In the genomic region with DNA sequence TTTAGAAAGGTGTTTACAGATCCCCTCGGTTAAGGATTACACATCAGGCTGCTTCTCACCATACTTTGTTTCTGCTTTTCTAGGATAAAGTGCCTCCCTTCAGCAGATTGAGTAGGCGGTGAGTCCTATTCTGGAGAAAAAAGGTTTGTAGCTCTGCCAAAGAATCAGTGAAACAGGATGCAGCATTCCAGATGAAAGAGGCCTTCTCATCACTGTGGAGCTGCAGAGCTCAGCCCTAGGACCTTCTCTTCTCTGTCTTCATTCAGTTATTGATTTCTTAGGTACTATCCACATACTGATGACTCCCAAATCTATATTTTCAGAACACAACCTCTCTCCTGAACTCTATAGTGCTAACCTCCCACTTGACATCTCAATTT, we compare ENCODE assay signal across 10 cellular contexts.
DNase-seq lines count a peak whose midpoint lies in the region; ATAC-seq and TF ChIP-seq lines count a peak whose summit lies in the region.
"Had no signal": no experiment of that assay in that cellular context is flagged by ENCODE, and none has a peak within 500 bp of the region (broad histone marks: within the 10 kb centered on the region; RNA-seq: fewer than 3 reads in every experiment).

No MANE protein-coding gene starts in this region.

- peak overlapping the region; percentile 44; the same call in 1 of the 2 replicates for H2AFZ ChIP-seq in DND-41 (ENCODE audit: low read depth, low read length)
- H2AFZ ChIP-seq in hepatocyte = no peak overlapping the region

- no peaks in the 10 kb centered on the region for H3K9me3 Mint-ChIP-seq in osteocyte (ENCODE audit: unreplicated experiment)

- no peaks in the 10 kb centered on the region for H3K36me3 Mint-ChIP-seq in osteocyte (ENCODE audit: unreplicated experiment)

- ATAC-seq in DND-41 (ENCODE audit: insufficient read depth, low read depth) (no peak), HG03571 (IDR thresholded peaks at IDR 0.05; ENCODE audit: unreplicated experiment) (no peak), HG03520 (IDR thresholded peaks at IDR 0.05; ENCODE audit: unreplicated experiment) (no peak), HG03280 (IDR thresholded peaks at IDR 0.05; ENCODE audit: unreplicated experiment) (no peak)

- H3K4me3 Mint-ChIP-seq in osteocyte (ENCODE audit: unreplicated experiment) = no peak overlapping the region

- peaks cover 3% of the 10 kb centered on the region for H3K4me1 ChIP-seq in DND-41 (ENCODE audit: insufficient read depth, low read length)
- peaks cover 27% of the 10 kb centered on the region for H3K4me1 ChIP-seq in hepatocyte (ENCODE audit: insufficient read depth)

- 27% methylated on average over 2 of the region's 2 CpGs for WGBS in hepatocyte (ENCODE audit: low lambda C conversion rate, missing lambda C conversion rate)

- H3K27ac ChIP-seq in DND-41 (ENCODE audit: low read length) (no peak overlapping the region), VCaP (peak overlapping the region; percentile 25; the same call in 1 of the 2 replicates), hepatocyte (peak overlapping the region; percentile 13)

- H3K4me1 Mint-ChIP-seq in osteocyte (ENCODE audit: unreplicated experiment) = peaks cover 19% of the 10 kb centered on the region

- no peak overlapping the region for H3K9ac ChIP-seq in DND-41 (ENCODE audit: low read depth, low read length)

- TF ChIP-seq CTCF in DND-41 (IDR thresholded peaks at IDR 0.05; ENCODE audit: borderline replicate concordance, extremely low read depth, low read length, poor library complexity, severe bottlenecking) = no peak
- no peak for TF ChIP-seq CTCF in VCaP (conservative IDR thresholded peaks at IDR 0.05)
- no peak for TF ChIP-seq CTCF in hepatocyte (IDR thresholded peaks at IDR 0.05; ENCODE audit: poor library complexity)
- no peak for TF ChIP-seq CTCF in osteocyte (IDR thresholded peaks at IDR 0.05)

- H3K27me3 ChIP-seq in DND-41 (ENCODE audit: insufficient read depth, low read length, poor library complexity) (no peaks in the 10 kb centered on the region), hepatocyte (no peaks in the 10 kb centered on the region)

- H3K4me3 ChIP-seq in DND-41 (ENCODE audit: low read depth in 1 of 2, low read length in 2 of 2) (no peak overlapping the region), hepatocyte (no peak overlapping the region)

- H3K36me3 ChIP-seq in DND-41 (ENCODE audit: insufficient read depth, low read length) = no peaks in the 10 kb centered on the region
- no peaks in the 10 kb centered on the region for H3K36me3 ChIP-seq in hepatocyte (replicated peaks; ENCODE audit: insufficient read depth, low read depth)

- H3K9me3 ChIP-seq in DND-41 (ENCODE audit: insufficient read depth, low read length, severe bottlenecking) (no peaks in the 10 kb centered on the region), hepatocyte (ENCODE audit: low read depth) (no peaks in the 10 kb centered on the region)

- H3K9me2 ChIP-seq in hepatocyte (replicated peaks; ENCODE audit: insufficient read depth) = no peaks in the 10 kb centered on the region

- peaks cover 16% of the 10 kb centered on the region for H3K27me3 Mint-ChIP-seq in osteocyte (ENCODE audit: unreplicated experiment)

- no peak overlapping the region for H3K27ac Mint-ChIP-seq in osteocyte (ENCODE audit: unreplicated experiment)

- H3K4me2 ChIP-seq in DND-41 (ENCODE audit: insufficient read depth, low read length) (no peak overlapping the region), hepatocyte (peak overlapping the region; percentile 18)

- H3K79me2 ChIP-seq in DND-41 (ENCODE audit: insufficient read depth, low read length) (no peaks in the 10 kb centered on the region), hepatocyte (no peaks in the 10 kb centered on the region)

- DNase-seq in DND-41 (no peak), hepatocyte (ENCODE audit: low spot score) (no peak), renal cortical epithelial cell (ENCODE audit: low read depth) (peak; percentile 45), osteocyte (ENCODE audit: extremely low spot score, unreplicated experiment) (no peak)
- DNase-seq: NCI-H1048; stimulated activated naive CD4-positive, alpha-beta T cell had no signal

- H4K20me1 ChIP-seq in DND-41 (ENCODE audit: insufficient read depth, low read length) (no peaks in the 10 kb centered on the region), hepatocyte (ENCODE audit: insufficient read depth, poor library complexity, severe bottlenecking) (no peaks in the 10 kb centered on the region)
